In genomic region chr6:75493400-75494064, GRCh38 we compare ENCODE assay signal across 1 cellular context.
TF ChIP-seq lines count a peak whose summit lies in the region.

TSS of gene FILIP1 (minus strand) at chr6:75493800. CDS start at chr6:75414972, 78,828 bp downstream.

TF ChIP-seq in IMR-90, 13 proteins besides CTCF, POLR2A, EP300 and RAD21 (continued from another document):
- TF ChIP-seq USF2 (IDR thresholded peaks at IDR 0.05; ENCODE audit: low read depth, low read length): no peak
- TF ChIP-seq BHLHE40 (IDR thresholded peaks at IDR 0.05; ENCODE audit: low read depth, low read length): no peak
TF ChIP-seq in IMR-90: peak in this region for 0.
